In the genomic region with DNA sequence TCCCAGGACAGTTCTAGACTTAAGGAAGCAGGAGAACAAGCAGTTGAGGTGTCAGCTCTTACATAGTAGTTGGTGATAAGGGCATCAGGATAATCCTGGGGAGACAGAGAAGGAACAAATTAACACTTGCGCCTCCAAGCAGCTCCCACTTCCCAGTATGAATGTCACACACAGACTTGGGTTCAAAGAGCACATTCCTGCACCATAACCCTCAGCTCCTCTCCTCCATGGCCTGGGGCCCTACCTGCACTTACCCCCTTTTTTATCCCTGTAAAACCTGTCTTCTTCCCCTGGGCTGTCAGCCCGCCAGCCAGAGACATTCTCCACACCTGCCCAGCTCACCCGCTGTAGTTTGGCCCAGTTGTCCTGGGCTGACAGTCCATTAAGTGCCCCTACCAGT, we compare ENCODE assay signal across 31 cellular contexts. TPM values are rescaled to one million over a fixed set of nuclear protein-coding genes. Genes with fewer than 3 reads are reported as not detected.
"Had no signal": no experiment of that assay in that cellular context is flagged by ENCODE, and none has a peak within 500 bp of the region (broad histone marks: within the 10 kb centered on the region; RNA-seq: fewer than 3 reads in every experiment).

No MANE protein-coding gene starts in this region.

- H3K4me1 ChIP-seq: breast epithelium, SJSA1 had no signal

- H3K4me2 ChIP-seq: SK-N-SH had no signal

- DNase-seq: activated CD4-positive, alpha-beta T cell treated with anti-CD3 and anti-CD28 coated beads, Interleukin-2, amount 10 ng/mL, durations not matched to agents 24 days and 14 days; activated CD4-positive, alpha-beta T cell treated with anti-CD3 and anti-CD28 coated beads, Interleukin-2, amount 50 U/mL, for 4 hours; activated CD8-positive, alpha-beta T cell treated with anti-CD3 and anti-CD28 coated beads for 36 hours; activated gamma-delta T cell; activated naive CD4-positive, alpha-beta T cell treated with Interleukin-2 at 50 U/mL for 16 hours; activated naive CD8-positive, alpha-beta T cell treated with anti-CD3 and anti-CD28 coated beads, Interleukin-2, amount 10 ng/mL, durations not matched to agents 7 days and 5 days; activated T-cell treated with anti-CD3 and anti-CD28 coated beads, Interleukin-2, amount 50 U/mL, for 24 hours; amygdala; body of pancreas; Karpas-422; KBM-7; NCI-H1105; NCI-H1417 treated with DMSO at 0.1 percent for 48 hours; NCI-H187 treated with DMSO at 0.1 percent for 48 hours; NCI-H2081; NCI-H226; NCI-H446 treated with DMSO at 0.1 percent for 48 hours; NCI-H524; NCI-H69; NCI-H82; SHP77 treated with DMSO at 0.1 percent for 48 hours; SK-N-SH had no signal

- H3K36me3 ChIP-seq: breast epithelium had no signal

- H3K9ac ChIP-seq: SK-N-SH had no signal

- ATAC-seq: activated CD8-positive, alpha-beta T cell treated with anti-CD3 and anti-CD28 coated beads for 36 hours; body of pancreas; Panc1 had no signal

- FAIRE-seq: astrocyte, TTC549 had no signal

- H3K4me3 ChIP-seq: body of pancreas, breast epithelium, SJSA1 had no signal

- H3K9me3 ChIP-seq: body of pancreas, breast epithelium, SJSA1, SK-N-SH had no signal

- H3K27ac ChIP-seq: body of pancreas, breast epithelium, SJSA1 had no signal

RNA-seq across cellular contexts. Expression of gene TRIM54, which starts 29.9 kb away (rescaled TPM):
- total RNA-seq: astrocyte, MCF 10A, RPMI7951, SJSA1 had no signal

RNA-seq across cellular contexts. Expression of gene DNAJC5G, which starts 36.9 kb away (rescaled TPM):
- total RNA-seq: activated CD4-positive, alpha-beta T cell treated with anti-CD3 and anti-CD28 coated beads, Interleukin-2, amount 10 ng/mL, durations not matched to agents 24 days and 14 days; activated CD8-positive, alpha-beta memory T cell treated with anti-CD3 and anti-CD28 coated beads for 36 hours; activated CD8-positive, alpha-beta T cell treated with anti-CD3 and anti-CD28 coated beads for 36 hours; activated naive CD8-positive, alpha-beta T cell treated with anti-CD3 and anti-CD28 coated beads, Interleukin-2, amount 10 ng/mL, durations not matched to agents 7 days and 5 days; activated T-helper 2 cell treated with anti-CD3 and anti-CD28 coated beads, Interferon-gamma antibody, Interleukin-2, Interleukin-4, amounts not matched to agents 10 μg/mL and 5 μg/mL and 100 μg/mL, durations not matched to agents 14 hours and 24 hours and 36 hours; astrocyte; breast epithelium; MCF 10A; RPMI7951; SJSA1 had no signal
